8 cellular contexts compared by ENCODE assay signal in the genomic region with DNA sequence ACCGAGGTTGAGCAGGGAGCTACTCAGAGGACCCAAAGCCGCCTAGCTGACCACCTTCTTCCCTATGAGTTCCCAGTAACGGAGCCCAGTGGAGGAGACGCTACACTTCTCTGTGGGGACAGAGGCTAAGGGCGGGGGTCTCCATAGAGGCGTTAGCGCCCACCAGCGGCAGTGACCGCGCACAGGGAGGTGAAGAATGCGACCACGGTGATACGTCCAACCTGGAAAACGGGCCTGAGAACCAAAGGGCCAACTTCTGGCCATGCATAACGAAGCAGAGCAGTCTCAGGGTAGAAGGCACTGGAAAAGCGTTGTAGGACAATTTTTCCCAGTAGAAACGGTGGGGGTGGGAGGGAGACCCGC. TPM values are rescaled to one million over a fixed set of nuclear protein-coding genes. Genes with fewer than 3 reads are reported as not detected.
A peak's percentile ranks its signal among the peaks of the same experiment; 100 is the strongest.
DNase-seq lines count a peak whose midpoint lies in the region; ATAC-seq and TF ChIP-seq lines count a peak whose summit lies in the region.

No MANE protein-coding gene starts in this region.

- H3K27me3 ChIP-seq in AG04450 (ENCODE audit: control insufficient read depth, insufficient read depth, low read length): peaks cover 10% of the 10 kb centered on the region
- peaks cover 12% of the 10 kb centered on the region for H3K27me3 ChIP-seq in suprapubic skin

- no peak for TF ChIP-seq EP300 in suprapubic skin (IDR thresholded peaks at IDR 0.05)

- TF ChIP-seq POLR2A in suprapubic skin (IDR thresholded peaks at IDR 0.05): no peak

- CTCF ChIA-PET in AG04450 (lab: Charles Lee): interaction anchor here (0.5 to 3.4 kb wide), 42 partner anchors 8 to 1094 kb away, joined by 3 to 75 read pairs (median 3); no protein-coding TSS in a partner anchor
- CTCF ChIA-PET in activated CD4-positive, alpha-beta memory T cell treated with anti-CD3 and anti-CD28 coated beads for 36 hours (lab: Charles Lee): interaction anchor here (0.5 to 1.6 kb wide), 10 partner anchors 10 to 747 kb away, joined by 3 to 9 read pairs (median 3); no protein-coding TSS in a partner anchor

- peaks cover 16% of the 10 kb centered on the region for H3K27me3 Mint-ChIP-seq in activated CD4-positive, alpha-beta memory T cell treated with anti-CD3 and anti-CD28 coated beads for 36 hours

- H3K36me3 ChIP-seq in suprapubic skin: peaks cover 3% of the 10 kb centered on the region

- TF ChIP-seq CTCF in AG04450 (IDR thresholded peaks at IDR 0.05; ENCODE audit: low read depth, low read length): no peak
- TF ChIP-seq CTCF in suprapubic skin (IDR thresholded peaks at IDR 0.05): no peak

- POLR2A ChIA-PET in AG04450 (lab: Yijun Ruan, JAX): no interaction called here
- POLR2A ChIA-PET in activated CD4-positive, alpha-beta memory T cell treated with anti-CD3 and anti-CD28 coated beads for 36 hours (lab: Charles Lee): no interaction called here

- H3K36me3 Mint-ChIP-seq in activated CD4-positive, alpha-beta memory T cell treated with anti-CD3 and anti-CD28 coated beads for 36 hours: peaks cover 6% of the 10 kb centered on the region

- H3K4me3 Mint-ChIP-seq in activated CD4-positive, alpha-beta memory T cell treated with anti-CD3 and anti-CD28 coated beads for 36 hours: peak overlapping the region; percentile 67

- intact Hi-C loops in activated CD4-positive, alpha-beta memory T cell treated with anti-CD3 and anti-CD28 coated beads for 36 hours (cut with micrococcal nuclease): loop anchor here (1.0 to 5.0 kb wide), 5 partner anchors 225 to 570 kb away; a partner anchor contains a TSS

- H3K4me1 ChIP-seq in suprapubic skin: peaks cover 32% of the 10 kb centered on the region

- H3K9me3 ChIP-seq in AG04450 (ENCODE audit: control insufficient read depth, insufficient read depth, low read length): no peaks in the 10 kb centered on the region; the same call in 1 of the 2 replicates
- H3K9me3 ChIP-seq in iPS-18c (ENCODE audit: control insufficient read depth, insufficient read depth, low read length): no peaks in the 10 kb centered on the region
- no peaks in the 10 kb centered on the region for H3K9me3 ChIP-seq in suprapubic skin

- H3K9me3 Mint-ChIP-seq in activated CD4-positive, alpha-beta memory T cell treated with anti-CD3 and anti-CD28 coated beads for 36 hours: no peaks in the 10 kb centered on the region

- WGBS in suprapubic skin: 14% methylated on average over 16 of the region's 18 CpGs

- ATAC-seq in GM21619 (IDR thresholded peaks at IDR 0.05; ENCODE audit: unreplicated experiment) (peak; percentile 17), GM19467 (IDR thresholded peaks at IDR 0.05; ENCODE audit: unreplicated experiment) (no peak)

- peaks cover 46% of the 10 kb centered on the region for H3K4me1 Mint-ChIP-seq in activated CD4-positive, alpha-beta memory T cell treated with anti-CD3 and anti-CD28 coated beads for 36 hours (ENCODE audit: low read depth)

- DNase-seq in AG04450 (ENCODE audit: low read depth, low spot score): no peak
- no peak for DNase-seq in activated CD4-positive, alpha-beta memory T cell treated with anti-CD3 and anti-CD28 coated beads for 36 hours
- DNase-seq in suprapubic skin (ENCODE audit: low spot score in 2 of 2): peak in 1 of 2 donors; percentile 60
- no peak for DNase-seq in NCI-H226
- no peak for DNase-seq in dermis blood vessel endothelial cell

- no peak overlapping the region for H3K27ac Mint-ChIP-seq in activated CD4-positive, alpha-beta memory T cell treated with anti-CD3 and anti-CD28 coated beads for 36 hours

- H3K4me3 ChIP-seq in AG04450 (ENCODE audit: low read depth, low read length): peak overlapping the region; percentile 45
- H3K4me3 ChIP-seq in iPS-18c (ENCODE audit: insufficient read depth, low read depth, low read length): peak overlapping the region; percentile 99
- H3K4me3 ChIP-seq in suprapubic skin: peak overlapping the region; percentile 75

- H3K27ac ChIP-seq in AG04450 (ENCODE audit: low read depth, low read length) (no peak overlapping the region), suprapubic skin (no peak overlapping the region)

RNA-seq across cellular contexts. Expression of a gene that starts 0.4 kb away (rescaled TPM):
- 16.7 and 21.5 TPM in 2 replicates for polyA plus RNA-seq in AG04450 (2011; rRNA removed)
- polyA minus RNA-seq in AG04450 (2011; rRNA and poly(A)+ RNA removed): 13.1 and 14.6 TPM in 2 replicates
- total RNA-seq in activated CD4-positive, alpha-beta memory T cell treated with anti-CD3 and anti-CD28 coated beads for 36 hours: 10 to 100 TPM; 29.6 to 32.3 TPM
- total RNA-seq in suprapubic skin: 10 to 100 TPM; 21.9 to 34.4 (median 23.8) TPM
- total RNA-seq in dermis blood vessel endothelial cell: 19.7 and 20.1 TPM in 2 replicates

Comparison
In these comparisons a context has a peak if more than half of its experiments do, and no peak if none do; other contexts are left out.
1. H3K4me3 ChIP-seq: peak in every context shown above with its lines; median percentile 99 in iPS-18c; 75 in suprapubic skin; 45 in AG04450.